1 cellular context compared by ENCODE assay signal in genomic region chr2:226124548-226125011, GRCh38.
TF ChIP-seq lines count a peak whose summit lies in the region.

No MANE protein-coding gene starts in this region.

TF ChIP-seq in SK-N-SH treated with all-trans-retinoic acid at 6 μM for 48 hours, 23 proteins besides CTCF, POLR2A, EP300 and RAD21 (continued from another document):
- TF ChIP-seq, protein P1, sequence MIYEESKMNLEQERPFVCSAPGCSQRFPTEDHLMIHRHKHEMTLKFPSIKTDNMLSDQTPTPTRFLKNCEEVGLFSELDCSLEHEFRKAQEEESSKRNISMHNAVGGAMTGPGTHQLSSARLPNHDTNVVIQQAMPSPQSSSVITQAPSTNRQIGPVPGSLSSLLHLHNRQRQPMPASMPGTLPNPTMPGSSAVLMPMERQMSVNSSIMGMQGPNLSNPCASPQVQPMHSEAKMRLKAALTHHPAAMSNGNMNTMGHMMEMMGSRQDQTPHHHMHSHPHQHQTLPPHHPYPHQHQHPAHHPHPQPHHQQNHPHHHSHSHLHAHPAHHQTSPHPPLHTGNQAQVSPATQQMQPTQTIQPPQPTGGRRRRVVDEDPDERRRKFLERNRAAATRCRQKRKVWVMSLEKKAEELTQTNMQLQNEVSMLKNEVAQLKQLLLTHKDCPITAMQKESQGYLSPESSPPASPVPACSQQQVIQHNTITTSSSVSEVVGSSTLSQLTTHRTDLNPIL (CRISPR knock-in tag; IDR thresholded peaks at IDR 0.05; ENCODE audit: low read depth): no peak
- no peak for TF ChIP-seq ARNTL (CRISPR knock-in tag; IDR thresholded peaks at IDR 0.05; ENCODE audit: borderline replicate concordance, low read depth)
- no peak for TF ChIP-seq ZNF565 (CRISPR knock-in tag; conservative IDR thresholded peaks at IDR 0.05; ENCODE audit: low read depth)
TF ChIP-seq in SK-N-SH treated with all-trans-retinoic acid at 6 μM for 48 hours: peak in this region for 0.
